Comparison of ENCODE assay signal across 22 cellular contexts in the genomic region with DNA sequence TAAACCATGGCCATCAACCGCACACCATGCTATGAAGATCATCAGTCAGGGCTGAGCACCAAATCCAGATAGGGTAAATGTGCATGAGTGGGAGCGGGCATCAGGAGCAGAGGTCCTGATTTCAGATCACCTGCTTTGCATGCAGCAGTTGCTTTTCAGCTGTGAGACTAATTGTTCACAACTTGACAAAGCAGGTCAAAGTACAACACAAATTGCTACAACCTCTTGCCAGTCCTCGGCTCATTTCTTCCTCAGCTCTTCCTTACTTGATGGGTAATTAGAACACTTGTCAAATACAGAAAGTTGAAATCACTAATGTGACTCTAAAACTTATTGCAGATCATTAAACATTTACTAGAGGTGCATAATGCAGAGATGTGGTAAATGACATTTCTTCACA.
DNase-seq lines count a peak whose midpoint lies in the region; ATAC-seq, FAIRE-seq and TF ChIP-seq lines count a peak whose summit lies in the region.
"Had no signal": no experiment of that assay in that cellular context is flagged by ENCODE, and none has a peak within 500 bp of the region (broad histone marks: within the 10 kb centered on the region; RNA-seq: fewer than 3 reads in every experiment).

No MANE protein-coding gene starts in this region.

- in situ Hi-C loops in GM12878 (cut with MboI) = no loop called here

- H2BK15ac ChIP-seq in mesenchymal stem cell (ENCODE audit: low read depth, poor library complexity, severe bottlenecking) = no peak overlapping the region

- H3K4me2 ChIP-seq in GM12878 (ENCODE audit: control insufficient read depth, insufficient read depth) = no peak overlapping the region
- H3K4me2 ChIP-seq in mesenchymal stem cell (ENCODE audit: low read length, poor library complexity, severe bottlenecking) = no peak overlapping the region
- H3K4me2 ChIP-seq: KMS-11 had no signal

- no peaks in the 10 kb centered on the region for H3K9me3 ChIP-seq in GM12878 (replicated peaks; ENCODE audit: control insufficient read depth, insufficient read depth, low read length)
- no peaks in the 10 kb centered on the region for H3K9me3 ChIP-seq in mesenchymal stem cell (ENCODE audit: control insufficient read depth, low read length)
- no peaks in the 10 kb centered on the region for H3K9me3 ChIP-seq in small intestine (ENCODE audit: control insufficient read depth, low read depth)
- H3K9me3 ChIP-seq: BE2C, SJSA1 had no signal

- 96% methylated on average over 3 of the region's 3 CpGs for WGBS in GM12878 (ENCODE audit: insufficient coverage, insufficient replicate concordance, low lambda C conversion rate, missing lambda C conversion rate)
- 98% methylated on average over 3 of the region's 3 CpGs for WGBS in mesenchymal stem cell
- 28 to 69% (median 37%) methylated on average over 3 of the region's 3 CpGs for WGBS in small intestine, 3 donors

- no peak overlapping the region for H3K4ac ChIP-seq in mesenchymal stem cell (ENCODE audit: low read depth in 1 of 2, low read length in 2 of 2)

- H2AK5ac ChIP-seq in mesenchymal stem cell (ENCODE audit: low read length, severe bottlenecking) = no peak overlapping the region

- CTCF ChIA-PET in GM12878 (lab: Yijun Ruan, JAX) = interaction anchor here (0.9 kb wide), 1 partner anchor 157 kb away, joined by 4 read pairs; no protein-coding TSS in a partner anchor

- H4K20me1 ChIP-seq in GM12878 (ENCODE audit: control insufficient read depth, insufficient read depth) = no peaks in the 10 kb centered on the region

- no peak for TF ChIP-seq EP300 in GM12878 (IDR thresholded peaks at IDR 0.05; ENCODE audit: borderline replicate concordance in 1 of 2, control insufficient read depth in 1 of 2, low read depth in 2 of 2, low read length in 2 of 2)

- POLR2A ChIA-PET in GM12878 (lab: Charles Lee) = interaction anchor here (0.6 to 1.1 kb wide), 2 partner anchors 15 to 135 kb away, joined by 3 to 8 read pairs; no protein-coding TSS in a partner anchor

- no TSS peak for BruUV-seq in GM12878 (replicated peaks; lab: Mats Ljungman, UMichigan)

- no peak overlapping the region for H3K18ac ChIP-seq in mesenchymal stem cell (ENCODE audit: low read depth in 1 of 2, low read length in 2 of 2)

- no peaks in the 10 kb centered on the region for H3K27me3 ChIP-seq in GM12878 (replicated peaks in 1 of 2; ENCODE audit: control insufficient read depth in 2 of 2, insufficient read depth in 2 of 2, low read length in 1 of 2)
- H3K27me3 ChIP-seq in mesenchymal stem cell (ENCODE audit: control insufficient read depth in 1 of 2, insufficient read depth in 1 of 2, low read length in 2 of 2) = no peaks in the 10 kb centered on the region
- H3K27me3 ChIP-seq in small intestine (ENCODE audit: control insufficient read depth in 2 of 2, insufficient read depth in 2 of 2, low read length in 2 of 2) = no peaks in the 10 kb centered on the region
- H3K27me3 ChIP-seq: BE2C, SJSA1 had no signal

- no peak overlapping the region for H2AFZ ChIP-seq in GM12878 (ENCODE audit: control insufficient read depth, low read depth, low read length)
- H2AFZ ChIP-seq in mesenchymal stem cell (ENCODE audit: low read depth, low read length) = no peak overlapping the region

- H3K4me3 ChIP-seq in GM12878 (no peak overlapping the region), mesenchymal stem cell (ENCODE audit: insufficient read depth in 1 of 2, low read depth in 1 of 2, low read length in 2 of 2) (no peak overlapping the region), small intestine (ENCODE audit: low read depth in 1 of 2, low read length in 2 of 2) (no peak overlapping the region)
- H3K4me3 ChIP-seq: SJSA1 had no signal

- H3K9ac ChIP-seq in GM12878 (ENCODE audit: control insufficient read depth, insufficient read depth, low read length) (no peak overlapping the region), mesenchymal stem cell (ENCODE audit: low read length) (peak overlapping the region; percentile 39)
- H3K9ac ChIP-seq: KMS-11 had no signal

- H4K8ac ChIP-seq in mesenchymal stem cell (ENCODE audit: low read length) = no peak overlapping the region

- H4K91ac ChIP-seq in mesenchymal stem cell (ENCODE audit: low read length) = no peak overlapping the region

- no peak overlapping the region for H3K27ac ChIP-seq in GM12878 (ENCODE audit: control insufficient read depth, insufficient read depth)
- no peak overlapping the region for H3K27ac ChIP-seq in mesenchymal stem cell (ENCODE audit: low read length, poor library complexity, severe bottlenecking)
- H3K27ac ChIP-seq in small intestine (ENCODE audit: low read depth in 1 of 2, low read length in 1 of 2) = peak overlapping the region in 1 of 2 donors; percentile 3
- H3K27ac ChIP-seq: KMS-11, SJSA1 had no signal

- ATAC-seq in GM19463 (IDR thresholded peaks at IDR 0.05; ENCODE audit: unreplicated experiment) (peak; percentile 25), GM12878 (no peak; the same call in 2 of the 3 replicates), HG03442 (IDR thresholded peaks at IDR 0.05; ENCODE audit: unreplicated experiment) (no peak)
- ATAC-seq: HCT116 had no signal

- no peaks in the 10 kb centered on the region for H3K79me1 ChIP-seq in mesenchymal stem cell (replicated peaks; ENCODE audit: low read length, poor library complexity, severe bottlenecking)

- DNase-seq in GM12878 (ENCODE audit: low read depth, low spot score) (no peak), mesenchymal stem cell (no peak), small intestine (peak; percentile 79), AG08395 (ENCODE audit: low spot score) (no peak)
- DNase-seq in activated CD4-positive, CD25-positive, alpha-beta regulatory T cell (lab: John Stamatoyannopoulos, UW) = no peak
- DNase-seq: BE2C, DND-41, IMR-90, NCI-H1105, NCI-H146, NCI-H2029 treated with DMSO at 0.1 percent for 48 hours, NCI-H345, NCI-H524 treated with DMSO at 0.1 percent for 48 hours had no signal

- FAIRE-seq in GM12878 (lab: Jason Lieb, UNC) = no peak
- no peak for FAIRE-seq in small intestine (lab: Jason Lieb, UNC)
- FAIRE-seq: A204.1, GM12891, H1, HTR-8/SVneo had no signal

- RAD21 ChIA-PET in GM12878 (lab: Charles Lee; ENCODE audit: unreplicated experiment) = interaction anchor here (0.6 to 1.8 kb wide), 3 partner anchors 68 to 160 kb away, joined by 3 to 4 read pairs (median 3); no protein-coding TSS in a partner anchor

- no peak for TF ChIP-seq POLR2A in GM12878 (IDR thresholded peaks at IDR 0.05; ENCODE audit: low read depth, low read length)

- H3K79me2 ChIP-seq in GM12878 (ENCODE audit: control insufficient read depth, insufficient read depth, low read length) = no peaks in the 10 kb centered on the region

- H2BK12ac ChIP-seq in mesenchymal stem cell (ENCODE audit: low read length in 2 of 2) = peak overlapping the region in 1 of 2 experiments; percentile 18

- H2BK120ac ChIP-seq in mesenchymal stem cell (ENCODE audit: low read depth, low read length) = no peak overlapping the region

- SMC1A ChIA-PET in GM12878 (lab: Charles Lee; ENCODE audit: uncharacterized antibody, unreplicated experiment) = interaction anchor here (0.7 to 1.0 kb wide), 3 partner anchors 17 to 135 kb away, joined by 3 to 4 read pairs (median 3); no protein-coding TSS in a partner anchor

- intact Hi-C loops in GM12878 (cut with micrococcal nuclease; ENCODE audit: unreplicated experiment) = no loop called here

- TF ChIP-seq CTCF in GM12878 (IDR thresholded peaks at IDR 0.05 in 2 of 3, conservative IDR thresholded peaks at IDR 0.05 in 1 of 3; ENCODE audit: control insufficient read depth in 2 of 3, extremely low read depth in 1 of 3, insufficient read depth in 1 of 3, low read depth in 3 of 3, low read length in 3 of 3) = no peak

- no peaks in the 10 kb centered on the region for H3K36me3 ChIP-seq in GM12878 (ENCODE audit: control insufficient read depth in 2 of 2, insufficient read depth in 2 of 2, low read length in 1 of 2)
- H3K36me3 ChIP-seq in mesenchymal stem cell (ENCODE audit: control insufficient read depth in 1 of 2, insufficient read depth in 2 of 2, low read depth in 1 of 2, low read length in 2 of 2) = peaks cover 0 to 3% of the 10 kb centered on the region in 2 experiments
- H3K36me3 ChIP-seq in small intestine (ENCODE audit: control insufficient read depth in 2 of 2, insufficient read depth in 2 of 2, low read length in 2 of 2) = no peaks in the 10 kb centered on the region
- H3K36me3 ChIP-seq: BE2C, SJSA1 had no signal

- H2BK5ac ChIP-seq in mesenchymal stem cell (ENCODE audit: low read depth, low read length, poor library complexity, severe bottlenecking) = no peak overlapping the region

- H3K23ac ChIP-seq in mesenchymal stem cell (ENCODE audit: low read length in 2 of 2) = no peak overlapping the region

- TF ChIP-seq RAD21 in GM12878 (IDR thresholded peaks at IDR 0.05; ENCODE audit: insufficient read depth, low read depth, low read length) = no peak

- H3K14ac ChIP-seq in mesenchymal stem cell (ENCODE audit: low read length in 2 of 2) = no peak overlapping the region

- peaks cover 4% of the 10 kb centered on the region for H3K4me1 ChIP-seq in GM12878 (ENCODE audit: control insufficient read depth, insufficient read depth, low read length)
- peaks cover 6% of the 10 kb centered on the region for H3K4me1 ChIP-seq in mesenchymal stem cell (ENCODE audit: control insufficient read depth, insufficient read depth, low read depth, low read length)
- peaks cover 0 to 7% of the 10 kb centered on the region in 2 donors for H3K4me1 ChIP-seq in small intestine (ENCODE audit: control insufficient read depth in 2 of 2, insufficient read depth in 1 of 2, low read depth in 1 of 2, low read length in 1 of 2)
- H3K4me1 ChIP-seq: BE2C had no signal

TF ChIP-seq in GM12878, 131 proteins besides CTCF, POLR2A, EP300 and RAD21:
- peak; percentile 76; the same call in 1 of the 2 replicates for TF ChIP-seq MTA2 (IDR thresholded peaks at IDR 0.05; ENCODE audit: low read depth)
- TF ChIP-seq DPF2 (IDR thresholded peaks at IDR 0.05) = no peak
- peak in 1 of 2 experiments; percentile 24; a peak in 1 of 4 replicates for TF ChIP-seq BHLHE40 (IDR thresholded peaks at IDR 0.05; ENCODE audit: borderline replicate concordance in 1 of 2, low read depth in 2 of 2, low read length in 1 of 2)
